In genomic region chr20:63850689-63851547, GRCh38 we compare ENCODE assay signal across 8 cellular contexts. TPM values are rescaled to one million over a fixed set of nuclear protein-coding genes. Genes with fewer than 3 reads are reported as not detected.
A peak's percentile ranks its signal among the peaks of the same experiment; 100 is the strongest.
DNase-seq lines count a peak whose midpoint lies in the region; ATAC-seq and TF ChIP-seq lines count a peak whose summit lies in the region.

No MANE protein-coding gene starts in this region.

- TF ChIP-seq CTCF in activated CD8-positive, alpha-beta T cell treated with anti-CD3 and anti-CD28 coated beads for 36 hours (IDR thresholded peaks at IDR 0.05) = no peak
- TF ChIP-seq CTCF in heart left ventricle (IDR thresholded peaks at IDR 0.05) = no peak

- peaks cover 12 to 68% (median 52%) of the 10 kb centered on the region in 12 donors for H3K4me1 ChIP-seq in heart left ventricle

- H3K27ac ChIP-seq in heart left ventricle = peak overlapping the region in 1 of 12 donors; percentile 42

- 84 to 90% (median 87%) methylated on average over 27 of the region's 27 CpGs for WGBS in heart left ventricle, 4 donors

- intact Hi-C loops in activated CD8-positive, alpha-beta T cell treated with anti-CD3 and anti-CD28 coated beads for 36 hours (cut with micrococcal nuclease) = no loop called here
- intact Hi-C loops in heart left ventricle (cut with DNase I) = no loop called here

- H3K27ac Mint-ChIP-seq in activated CD8-positive, alpha-beta T cell treated with anti-CD3 and anti-CD28 coated beads for 36 hours = no peak overlapping the region
- no peak overlapping the region for H3K27ac Mint-ChIP-seq in activated CD8-positive, alpha-beta T cell treated with anti-CD3 and anti-CD28 coated beads, Interleukin-2, amount 10 ng/mL, durations not matched to agents 7 days and 5 days
- peak overlapping the region; percentile 51 for H3K27ac Mint-ChIP-seq in stimulated activated effector memory CD8-positive, alpha-beta T cell treated with anti-CD3 and anti-CD28 coated beads, Interleukin-12 subunit alpha, Interleukin-12 subunit beta, amount 100 ng/mL, for 72 hours

- H3K27me3 Mint-ChIP-seq in activated CD8-positive, alpha-beta T cell treated with anti-CD3 and anti-CD28 coated beads for 36 hours = peaks cover 21% of the 10 kb centered on the region
- peaks cover 11% of the 10 kb centered on the region for H3K27me3 Mint-ChIP-seq in activated CD8-positive, alpha-beta T cell treated with anti-CD3 and anti-CD28 coated beads, Interleukin-2, amount 10 ng/mL, durations not matched to agents 7 days and 5 days (ENCODE audit: low read depth)

- H3K36me3 ChIP-seq in heart left ventricle = no peaks in the 10 kb centered on the region

- peak; percentile 92 for ATAC-seq in activated CD8-positive, alpha-beta T cell treated with anti-CD3 and anti-CD28 coated beads for 36 hours
- no peak for ATAC-seq in activated CD8-positive, alpha-beta T cell treated with anti-CD3 and anti-CD28 coated beads, Interleukin-2, amount 10 ng/mL, durations not matched to agents 7 days and 5 days
- ATAC-seq in HG02870 (IDR thresholded peaks at IDR 0.05; ENCODE audit: unreplicated experiment) (peak; percentile 72), heart left ventricle (no peak)
- peak; percentile 92 for ATAC-seq in stimulated activated effector memory CD8-positive, alpha-beta T cell treated with anti-CD3 and anti-CD28 coated beads, Interleukin-12 subunit alpha, Interleukin-12 subunit beta, amount 100 ng/mL, for 72 hours

- no peak for TF ChIP-seq POLR2A in heart left ventricle (IDR thresholded peaks at IDR 0.05)

- CTCF ChIA-PET in activated CD8-positive, alpha-beta T cell treated with anti-CD3 and anti-CD28 coated beads for 36 hours (lab: Charles Lee) = interaction anchor here (0.7 to 1.2 kb wide), 4 partner anchors 12 to 313 kb away, joined by 3 to 4 read pairs (median 3); no protein-coding TSS in a partner anchor
- CTCF ChIA-PET in activated CD8-positive, alpha-beta T cell treated with anti-CD3 and anti-CD28 coated beads, Interleukin-2, amount 10 ng/mL, durations not matched to agents 7 days and 5 days (lab: Charles Lee) = interaction anchor here (0.9 to 1.2 kb wide), 2 partner anchors 13 to 14 kb away, joined by 3 read pairs; partner anchors contain the start of gene TPD52L2

- no peaks in the 10 kb centered on the region for H3K9me3 Mint-ChIP-seq in activated CD8-positive, alpha-beta T cell treated with anti-CD3 and anti-CD28 coated beads for 36 hours
- H3K9me3 Mint-ChIP-seq in activated CD8-positive, alpha-beta T cell treated with anti-CD3 and anti-CD28 coated beads, Interleukin-2, amount 10 ng/mL, durations not matched to agents 7 days and 5 days (ENCODE audit: insufficient read depth) = no peaks in the 10 kb centered on the region
- H3K9me3 Mint-ChIP-seq in stimulated activated effector memory CD8-positive, alpha-beta T cell treated with anti-CD3 and anti-CD28 coated beads, Interleukin-12 subunit alpha, Interleukin-12 subunit beta, amount 100 ng/mL, for 72 hours = no peaks in the 10 kb centered on the region

- DNase-seq in activated CD8-positive, alpha-beta T cell treated with anti-CD3 and anti-CD28 coated beads for 36 hours = peak; percentile 90
- no peak for DNase-seq in activated CD8-positive, alpha-beta T cell treated with anti-CD3 and anti-CD28 coated beads, Interleukin-2, amount 10 ng/mL, durations not matched to agents 7 days and 5 days
- peak; percentile 76 for DNase-seq in activated CD8-positive, alpha-beta memory T cell treated with anti-CD3 and anti-CD28 coated beads, Interleukin-2, amount 50 U/mL, for 48 hours
- peak in 1 of 2 donors; percentile 80 for DNase-seq in stimulated activated effector memory CD8-positive, alpha-beta T cell treated with anti-CD3 and anti-CD28 coated beads, Interleukin-12 subunit alpha, Interleukin-12 subunit beta, amount 100 ng/mL, for 72 hours (ENCODE audit: low spot score in 2 of 2)
- DNase-seq in cerebellar nuclear complex (lab: John Stamatoyannopoulos, UW) (no peak), heart left ventricle (no peak), D341Med (ENCODE audit: low spot score) (no peak)

- peaks cover 19% of the 10 kb centered on the region for H3K4me1 Mint-ChIP-seq in activated CD8-positive, alpha-beta T cell treated with anti-CD3 and anti-CD28 coated beads for 36 hours (ENCODE audit: low read depth)
- H3K4me1 Mint-ChIP-seq in activated CD8-positive, alpha-beta T cell treated with anti-CD3 and anti-CD28 coated beads, Interleukin-2, amount 10 ng/mL, durations not matched to agents 7 days and 5 days (ENCODE audit: low read depth) = peaks cover 20% of the 10 kb centered on the region
- peaks cover 21% of the 10 kb centered on the region for H3K4me1 Mint-ChIP-seq in stimulated activated effector memory CD8-positive, alpha-beta T cell treated with anti-CD3 and anti-CD28 coated beads, Interleukin-12 subunit alpha, Interleukin-12 subunit beta, amount 100 ng/mL, for 72 hours

- no peaks in the 10 kb centered on the region for H3K36me3 Mint-ChIP-seq in activated CD8-positive, alpha-beta T cell treated with anti-CD3 and anti-CD28 coated beads for 36 hours (ENCODE audit: low read depth)
- no peaks in the 10 kb centered on the region for H3K36me3 Mint-ChIP-seq in activated CD8-positive, alpha-beta T cell treated with anti-CD3 and anti-CD28 coated beads, Interleukin-2, amount 10 ng/mL, durations not matched to agents 7 days and 5 days (ENCODE audit: low read depth)
- no peaks in the 10 kb centered on the region for H3K36me3 Mint-ChIP-seq in stimulated activated effector memory CD8-positive, alpha-beta T cell treated with anti-CD3 and anti-CD28 coated beads, Interleukin-12 subunit alpha, Interleukin-12 subunit beta, amount 100 ng/mL, for 72 hours

- H3K27me3 ChIP-seq in heart left ventricle = peaks cover 0 to 6% (median 0%) of the 10 kb centered on the region in 9 donors

- H3K9me3 ChIP-seq in heart left ventricle = no peaks in the 10 kb centered on the region

- H3K4me3 ChIP-seq in heart left ventricle = no peak overlapping the region

- no peak overlapping the region for H3K4me3 Mint-ChIP-seq in activated CD8-positive, alpha-beta T cell treated with anti-CD3 and anti-CD28 coated beads for 36 hours
- no peak overlapping the region for H3K4me3 Mint-ChIP-seq in activated CD8-positive, alpha-beta T cell treated with anti-CD3 and anti-CD28 coated beads, Interleukin-2, amount 10 ng/mL, durations not matched to agents 7 days and 5 days
- no peak overlapping the region for H3K4me3 Mint-ChIP-seq in stimulated activated effector memory CD8-positive, alpha-beta T cell treated with anti-CD3 and anti-CD28 coated beads, Interleukin-12 subunit alpha, Interleukin-12 subunit beta, amount 100 ng/mL, for 72 hours

- POLR2A ChIA-PET in activated CD8-positive, alpha-beta T cell treated with anti-CD3 and anti-CD28 coated beads for 36 hours (lab: Charles Lee) = interaction anchor here (0.8 to 1.9 kb wide), 2 partner anchors 12 to 125 kb away, joined by 3 to 5 read pairs; no protein-coding TSS in a partner anchor
- POLR2A ChIA-PET in activated CD8-positive, alpha-beta T cell treated with anti-CD3 and anti-CD28 coated beads, Interleukin-2, amount 10 ng/mL, durations not matched to agents 7 days and 5 days (lab: Charles Lee) = interaction anchor here (1.0 kb wide), 1 partner anchor 15 kb away, joined by 3 read pairs; no protein-coding TSS in a partner anchor

RNA-seq across cellular contexts. Expression of gene ABHD16B, which starts 10.4 kb away (rescaled TPM):
- not detected for total RNA-seq in activated CD8-positive, alpha-beta T cell treated with anti-CD3 and anti-CD28 coated beads for 36 hours
- total RNA-seq in activated CD8-positive, alpha-beta T cell treated with anti-CD3 and anti-CD28 coated beads, Interleukin-2, amount 10 ng/mL, durations not matched to agents 7 days and 5 days = not detected
- not detected for total RNA-seq in heart left ventricle
- under 1 TPM; 0.12 to 0.72 TPM for polyA plus RNA-seq in heart left ventricle

RNA-seq across cellular contexts. Expression of gene TPD52L2, which starts 14.2 kb away (rescaled TPM):
- total RNA-seq in activated CD8-positive, alpha-beta T cell treated with anti-CD3 and anti-CD28 coated beads for 36 hours = 10 to 100 TPM; 43.1 to 44.6 TPM
- total RNA-seq in activated CD8-positive, alpha-beta T cell treated with anti-CD3 and anti-CD28 coated beads, Interleukin-2, amount 10 ng/mL, durations not matched to agents 7 days and 5 days = 10 to 100 TPM; 35.7 to 40.0 TPM
- 100 to 1,000 TPM in 1 of 9 donors, 10 to 100 TPM in 8; 65.0 to 122 (median 72.2) TPM for total RNA-seq in heart left ventricle
- 100 to 1,000 TPM in 1 of 2 donors, 10 to 100 TPM in 1; 44.4 to 179 TPM for polyA plus RNA-seq in heart left ventricle

RNA-seq across cellular contexts. Expression of gene ZBTB46, which starts 19.9 kb away (rescaled TPM):
- under 1 TPM; 0.31 to 0.38 TPM for total RNA-seq in activated CD8-positive, alpha-beta T cell treated with anti-CD3 and anti-CD28 coated beads for 36 hours
- total RNA-seq in activated CD8-positive, alpha-beta T cell treated with anti-CD3 and anti-CD28 coated beads, Interleukin-2, amount 10 ng/mL, durations not matched to agents 7 days and 5 days = under 1 TPM in 1 of 2 experiments, not detected in 1; 0.10 TPM
- total RNA-seq in heart left ventricle = 10 to 100 TPM; 11.2 to 27.4 (median 14.4) TPM
- polyA plus RNA-seq in heart left ventricle = 1 to 10 TPM; 6.6 to 8.2 TPM

RNA-seq across cellular contexts. Expression of gene DNAJC5, which starts 44.0 kb away (rescaled TPM):
- total RNA-seq in activated CD8-positive, alpha-beta T cell treated with anti-CD3 and anti-CD28 coated beads for 36 hours = 10 to 100 TPM; 32.2 to 32.5 TPM
- 10 to 100 TPM; 47.3 to 48.1 TPM for total RNA-seq in activated CD8-positive, alpha-beta T cell treated with anti-CD3 and anti-CD28 coated beads, Interleukin-2, amount 10 ng/mL, durations not matched to agents 7 days and 5 days
- 10 to 100 TPM; 34.8 to 57.1 (median 46.1) TPM for total RNA-seq in heart left ventricle
- polyA plus RNA-seq in heart left ventricle = 10 to 100 TPM; 21.1 to 46.3 TPM

Comparison
In these comparisons a context has a peak if more than half of its experiments do, and no peak if none do; other contexts are left out.
1. ATAC-seq: peak in activated CD8-positive, alpha-beta T cell treated with anti-CD3 and anti-CD28 coated beads for 36 hours (single experiment), HG02870 (single experiment) and stimulated activated effector memory CD8-positive, alpha-beta T cell treated with anti-CD3 and anti-CD28 coated beads, Interleukin-12 subunit alpha, Interleukin-12 subunit beta, amount 100 ng/mL, for 72 hours (single experiment); none in activated CD8-positive, alpha-beta T cell treated with anti-CD3 and anti-CD28 coated beads, Interleukin-2, amount 10 ng/mL, durations not matched to agents 7 days and 5 days (single experiment) and heart left ventricle (0 of 4).
2. DNase-seq: peak in activated CD8-positive, alpha-beta T cell treated with anti-CD3 and anti-CD28 coated beads for 36 hours (single experiment) and activated CD8-positive, alpha-beta memory T cell treated with anti-CD3 and anti-CD28 coated beads, Interleukin-2, amount 50 U/mL, for 48 hours (single experiment); none in activated CD8-positive, alpha-beta T cell treated with anti-CD3 and anti-CD28 coated beads, Interleukin-2, amount 10 ng/mL, durations not matched to agents 7 days and 5 days (single experiment), cerebellar nuclear complex (0 of 2), heart left ventricle (0 of 5) and D341Med (single experiment).
3. RNA of gene ZBTB46, which starts 19.9 kb away (total RNA-seq): 11.2 to 27.4 TPM in heart left ventricle; 0.31 to 0.38 TPM in activated CD8-positive, alpha-beta T cell treated with anti-CD3 and anti-CD28 coated beads for 36 hours and 0.10 TPM in activated CD8-positive, alpha-beta T cell treated with anti-CD3 and anti-CD28 coated beads, Interleukin-2, amount 10 ng/mL, durations not matched to agents 7 days and 5 days; every median in the first group is over 4 times any median in the second.